ENCODE assay signal across 10 cellular contexts in the genomic region with DNA sequence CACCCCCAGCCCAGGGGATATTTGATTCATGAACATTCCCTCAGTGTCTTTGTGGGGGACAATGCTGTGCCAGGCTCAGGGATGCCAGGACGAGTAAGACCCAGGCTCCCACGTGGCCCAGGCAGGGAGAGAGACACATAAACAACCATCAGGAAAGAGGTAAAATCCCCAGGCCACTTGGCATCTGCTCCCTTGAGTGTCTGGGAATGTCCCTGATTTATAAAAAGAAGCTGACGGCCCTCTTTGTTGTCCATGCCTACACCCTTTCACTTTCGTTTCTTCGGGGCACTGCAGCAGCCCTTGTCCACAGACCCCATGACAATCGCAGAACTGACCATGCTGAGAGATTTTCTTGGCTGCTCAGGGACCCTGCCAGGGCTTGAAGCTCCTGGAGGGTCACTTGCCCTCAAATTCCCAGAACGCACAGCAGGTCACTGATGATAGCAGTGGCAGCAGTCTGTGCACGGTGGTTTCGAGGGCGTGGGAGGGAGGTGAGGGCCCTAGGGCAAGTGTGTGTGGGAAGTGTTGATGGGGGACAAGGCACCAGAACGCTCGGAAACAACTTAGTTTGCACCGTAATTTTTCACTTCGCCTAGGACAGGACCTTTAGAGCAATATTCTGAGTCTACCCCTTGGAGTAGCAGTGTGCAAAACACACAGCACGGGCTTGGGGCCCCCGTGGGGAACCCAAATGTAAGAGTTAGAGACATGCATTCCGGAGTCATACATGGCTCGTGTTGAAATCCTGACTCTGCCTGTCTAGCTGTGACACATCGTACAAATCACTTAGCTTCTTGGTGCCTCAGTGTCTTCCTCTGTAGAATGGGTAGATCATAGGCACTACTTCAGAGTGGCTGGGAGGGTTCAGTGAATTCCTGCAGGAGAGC. TPM values are rescaled to one million over a fixed set of nuclear protein-coding genes. Genes with fewer than 3 reads are reported as not detected.
DNase-seq lines count a peak whose midpoint lies in the region; ATAC-seq and FAIRE-seq lines count a peak whose summit lies in the region.
"Had no signal": no experiment of that assay in that cellular context is flagged by ENCODE, and none has a peak within 500 bp of the region (broad histone marks: within the 10 kb centered on the region; RNA-seq: fewer than 3 reads in every experiment).

No MANE protein-coding gene starts in this region.

- ATAC-seq in HG03432 (IDR thresholded peaks at IDR 0.05; ENCODE audit: unreplicated experiment) = peak; percentile 55
- ATAC-seq: HCT116 had no signal

- no peak overlapping the region for H3K56ac ChIP-seq in mesendoderm (ENCODE audit: low read length)

- H3K4me1 ChIP-seq in mesendoderm (ENCODE audit: control insufficient read depth, low read depth, low read length) = no peaks in the 10 kb centered on the region

- FAIRE-seq in GM19239 (lab: Jason Lieb, UNC) = peak; percentile 99
- FAIRE-seq: frontal cortex had no signal

- H3K4me3 ChIP-seq in mesendoderm (ENCODE audit: low read length) = no peak overlapping the region

- H4K8ac ChIP-seq in mesendoderm (ENCODE audit: low read depth, low read length) = no peak overlapping the region

- no peak overlapping the region for H2BK120ac ChIP-seq in mesendoderm (ENCODE audit: low read depth, low read length)

- DNase-seq in Ammon's horn (ENCODE audit: low spot score) (peak; percentile 61), GM19239 (ENCODE audit: insufficient read length, low spot score) (no peak), immature natural killer cell (peak; percentile 53 to 67 (median 61)), mesendoderm (no peak), NCI-H2081 (lab: John Stamatoyannopoulos, UW) (no peak)
- peak; percentile 44 to 61 for DNase-seq in stimulated activated CD4-positive, alpha-beta T cell treated with anti-CD3 and anti-CD28 coated beads, Interleukin-4, amount 100 ng/mL, for 48 hours (ENCODE audit: low read depth in 2 of 2)

- no peak overlapping the region for H2BK5ac ChIP-seq in mesendoderm (ENCODE audit: low read length)

- no peaks in the 10 kb centered on the region for H3K79me2 ChIP-seq in mesendoderm (ENCODE audit: control insufficient read depth, insufficient read depth, low read length)

- no peak overlapping the region for H3K27ac ChIP-seq in mesendoderm (ENCODE audit: low read depth, low read length)

- H3K79me1 ChIP-seq in mesendoderm (ENCODE audit: low read length) = no peaks in the 10 kb centered on the region

- H3K4me3 Mint-ChIP-seq in activated naive CD4-positive, alpha-beta T cell treated with anti-CD3 and anti-CD28 coated beads, Interleukin-2, amount 50 U/mL, for 24 hours = peak overlapping the region; percentile 78
- H3K4me3 Mint-ChIP-seq in immature natural killer cell = peak overlapping the region; percentile 85 to 97 (median 94)

- H3K9ac ChIP-seq in mesendoderm (ENCODE audit: low read length) = no peak overlapping the region

- H2BK15ac ChIP-seq in mesendoderm (replicated peaks; ENCODE audit: low read depth) = no peak overlapping the region

- no peaks in the 10 kb centered on the region for H3K36me3 ChIP-seq in mesendoderm (ENCODE audit: control insufficient read depth, insufficient read depth, low read length)

- H3K36me3 Mint-ChIP-seq in activated naive CD4-positive, alpha-beta T cell treated with anti-CD3 and anti-CD28 coated beads, Interleukin-2, amount 50 U/mL, for 24 hours = no peaks in the 10 kb centered on the region
- H3K36me3 Mint-ChIP-seq in immature natural killer cell = peaks cover 0 to 3% (median 0%) of the 10 kb centered on the region in 3 donors

- H3K27me3 ChIP-seq in mesendoderm (ENCODE audit: insufficient read depth, low read length, poor library complexity) = no peaks in the 10 kb centered on the region

- no peak overlapping the region for H3K18ac ChIP-seq in mesendoderm (ENCODE audit: low read length)

- peaks cover 64% of the 10 kb centered on the region for H3K4me1 Mint-ChIP-seq in activated naive CD4-positive, alpha-beta T cell treated with anti-CD3 and anti-CD28 coated beads, Interleukin-2, amount 50 U/mL, for 24 hours
- H3K4me1 Mint-ChIP-seq in immature natural killer cell = peaks cover 51 to 78% of the 10 kb centered on the region in 2 donors

- no peak overlapping the region for H3K4ac ChIP-seq in mesendoderm (ENCODE audit: low read depth, low read length)

- no peak overlapping the region for H2AK5ac ChIP-seq in mesendoderm (ENCODE audit: low read length)

- H4K5ac ChIP-seq in mesendoderm (ENCODE audit: low read length) = no peak overlapping the region

- no peaks in the 10 kb centered on the region for H3K9me3 Mint-ChIP-seq in activated naive CD4-positive, alpha-beta T cell treated with anti-CD3 and anti-CD28 coated beads, Interleukin-2, amount 50 U/mL, for 24 hours
- no peaks in the 10 kb centered on the region for H3K9me3 Mint-ChIP-seq in immature natural killer cell

- WGBS in mesendoderm (ENCODE audit: extremely low coverage, insufficient coverage, low lambda C conversion rate) = no CpG with 5 or more reads among the region's 19 CpGs

- no peaks in the 10 kb centered on the region for H3K27me3 Mint-ChIP-seq in activated naive CD4-positive, alpha-beta T cell treated with anti-CD3 and anti-CD28 coated beads, Interleukin-2, amount 50 U/mL, for 24 hours
- H3K27me3 Mint-ChIP-seq in immature natural killer cell (ENCODE audit: low read depth in 3 of 3) = peaks cover 5 to 8% (median 6%) of the 10 kb centered on the region in 3 donors

- H3K27ac Mint-ChIP-seq in activated naive CD4-positive, alpha-beta T cell treated with anti-CD3 and anti-CD28 coated beads, Interleukin-2, amount 50 U/mL, for 24 hours = peak overlapping the region; percentile 70
- peak overlapping the region; percentile 95 to 99 (median 98) for H3K27ac Mint-ChIP-seq in immature natural killer cell

- H3K4me2 ChIP-seq in mesendoderm (ENCODE audit: low read length) = no peak overlapping the region

- H3K23ac ChIP-seq in mesendoderm (ENCODE audit: low read length) = no peak overlapping the region

RNA-seq across cellular contexts. Expression of a gene that starts 4.7 kb away (rescaled TPM):
- polyA plus RNA-seq in immature natural killer cell = 1 to 10 TPM in 1 of 3 donors, under 1 TPM in 1, not detected in 1; 0.76 to 1.5 TPM
- 0.14 TPM for polyA plus RNA-seq in mesendoderm (2013, experiment 1 of 2)
- 0.14 TPM for polyA plus RNA-seq in mesendoderm (2013, experiment 2 of 2)

RNA-seq across cellular contexts. Expression of a gene that starts 17.0 kb away (rescaled TPM):
- 10 to 100 TPM; 28.7 to 74.9 (median 30.9) TPM for polyA plus RNA-seq in immature natural killer cell
- polyA plus RNA-seq in mesendoderm (2013, experiment 1 of 2) = not detected
- polyA plus RNA-seq in mesendoderm (2013, experiment 2 of 2) = not detected

RNA-seq across cellular contexts. Expression of a gene that starts 43.8 kb away (rescaled TPM):
- polyA plus RNA-seq in immature natural killer cell = 100 to 1,000 TPM in 1 of 3 donors, 10 to 100 TPM in 2; 65.7 to 102 (median 66.1) TPM
- polyA plus RNA-seq in mesendoderm (2013, experiment 1 of 2) = 6.6 TPM
- 7.1 TPM for polyA plus RNA-seq in mesendoderm (2013, experiment 2 of 2)

Comparison
In these comparisons a context has a peak if more than half of its experiments do, and no peak if none do; other contexts are left out.
1. DNase-seq: peak in Ammon's horn (single experiment), immature natural killer cell (3 of 3) and stimulated activated CD4-positive, alpha-beta T cell treated with anti-CD3 and anti-CD28 coated beads, Interleukin-4, amount 100 ng/mL, for 48 hours (2 of 2); none in GM19239 (single experiment), mesendoderm (single experiment) and NCI-H2081 (0 of 2).